19 cellular contexts compared by ENCODE assay signal in genomic region chr12:112308652-112309051, GRCh38.
"Had no signal": no experiment of that assay in that cellular context is flagged by ENCODE, and none has a peak within 500 bp of the region (broad histone marks: within the 10 kb centered on the region; RNA-seq: fewer than 3 reads in every experiment).

No MANE protein-coding gene starts in this region.

- H3K9me3 ChIP-seq: esophagus squamous epithelium, prostate gland, suprapubic skin had no signal

- H2AFZ ChIP-seq: neural progenitor cell had no signal

- H3K27ac ChIP-seq: esophagus squamous epithelium, neural progenitor cell, prostate gland, skin epidermis, suprapubic skin had no signal

- H3K27me3 ChIP-seq: esophagus squamous epithelium, neural progenitor cell, suprapubic skin had no signal

- H3K9ac ChIP-seq: neural progenitor cell had no signal

- DNase-seq: activated CD4-positive, alpha-beta memory T cell treated with anti-CD3 and anti-CD28 coated beads, Interleukin-2, amount 10 ng/mL, durations not matched to agents 7 days and 5 days; activated CD4-positive, alpha-beta T cell treated with anti-CD3 and anti-CD28 coated beads for 48 hours; activated CD4-positive, CD25-positive, alpha-beta regulatory T cell; activated naive CD4-positive, alpha-beta T cell treated with Interleukin-2 at 50 U/mL for 16 hours; activated T-cell treated with anti-CD3 and anti-CD28 coated beads, Interleukin-2, amount 50 U/mL, for 1 hour; effector CD8-positive, alpha-beta T cell; esophagus squamous epithelium; left colon; midbrain; right cardiac atrium; stimulated activated naive CD8-positive, alpha-beta T cell treated with anti-CD3 and anti-CD28 coated beads, Interleukin-15, amount 100 ng/mL, for 72 hours had no signal

- H3K27ac Mint-ChIP-seq: activated CD4-positive, alpha-beta memory T cell treated with anti-CD3 and anti-CD28 coated beads, Interleukin-2, amount 10 ng/mL, durations not matched to agents 7 days and 5 days; activated T-helper 17 cell treated with anti-CD3 and anti-CD28 coated beads, Interleukin-2, amount 50 U/mL, for 72 hours; dendritic cell treated with granulocyte-macrophage colony-stimulating factor and Interleukin-4, amounts not matched to agents 40 ng/mL and 50 ng/mL, for 4 days; neural progenitor cell; stimulated activated naive CD8-positive, alpha-beta T cell treated with anti-CD3 and anti-CD28 coated beads, Interleukin-15, amount 100 ng/mL, for 72 hours; type B pancreatic cell had no signal

- H3K4me1 ChIP-seq: neural progenitor cell, suprapubic skin had no signal

- H3K36me3 ChIP-seq: neural progenitor cell had no signal

- H3K27me3 Mint-ChIP-seq: activated CD4-positive, alpha-beta memory T cell treated with anti-CD3 and anti-CD28 coated beads, Interleukin-2, amount 10 ng/mL, durations not matched to agents 7 days and 5 days; activated T-helper 17 cell treated with anti-CD3 and anti-CD28 coated beads, Interleukin-2, amount 50 U/mL, for 72 hours; dendritic cell treated with granulocyte-macrophage colony-stimulating factor and Interleukin-4, amounts not matched to agents 40 ng/mL and 50 ng/mL, for 4 days; stimulated activated naive CD8-positive, alpha-beta T cell treated with anti-CD3 and anti-CD28 coated beads, Interleukin-15, amount 100 ng/mL, for 72 hours; type B pancreatic cell had no signal

- ATAC-seq: activated T-helper 17 cell treated with anti-CD3 and anti-CD28 coated beads, Interleukin-2, amount 50 U/mL, for 72 hours; left colon; right cardiac atrium; stimulated activated naive CD8-positive, alpha-beta T cell treated with anti-CD3 and anti-CD28 coated beads, Interleukin-15, amount 100 ng/mL, for 72 hours had no signal

- H3K9me3 Mint-ChIP-seq: activated CD4-positive, alpha-beta memory T cell treated with anti-CD3 and anti-CD28 coated beads, Interleukin-2, amount 10 ng/mL, durations not matched to agents 7 days and 5 days; activated T-helper 17 cell treated with anti-CD3 and anti-CD28 coated beads, Interleukin-2, amount 50 U/mL, for 72 hours; dendritic cell treated with granulocyte-macrophage colony-stimulating factor and Interleukin-4, amounts not matched to agents 40 ng/mL and 50 ng/mL, for 4 days; neural progenitor cell; stimulated activated naive CD8-positive, alpha-beta T cell treated with anti-CD3 and anti-CD28 coated beads, Interleukin-15, amount 100 ng/mL, for 72 hours; type B pancreatic cell had no signal

- H3K4me3 ChIP-seq: esophagus squamous epithelium, lung, neural progenitor cell, prostate gland, skin epidermis, suprapubic skin had no signal

- H3K4me2 ChIP-seq: neural progenitor cell had no signal

- H3K4me3 Mint-ChIP-seq: activated CD4-positive, alpha-beta memory T cell treated with anti-CD3 and anti-CD28 coated beads, Interleukin-2, amount 10 ng/mL, durations not matched to agents 7 days and 5 days; activated T-helper 17 cell treated with anti-CD3 and anti-CD28 coated beads, Interleukin-2, amount 50 U/mL, for 72 hours; dendritic cell treated with granulocyte-macrophage colony-stimulating factor and Interleukin-4, amounts not matched to agents 40 ng/mL and 50 ng/mL, for 4 days; neural progenitor cell; stimulated activated naive CD8-positive, alpha-beta T cell treated with anti-CD3 and anti-CD28 coated beads, Interleukin-15, amount 100 ng/mL, for 72 hours; type B pancreatic cell had no signal

- H3K4me1 Mint-ChIP-seq: neural progenitor cell had no signal
